ENCODE assay signal across 1 cellular context in genomic region chr2:120587997-120588336, GRCh38.
TF ChIP-seq lines count a peak whose summit lies in the region.

No MANE protein-coding gene starts in this region.

TF ChIP-seq in GM23338, 12 proteins besides CTCF, POLR2A, EP300 and RAD21 (continued from another document):
- no peak for TF ChIP-seq REST (IDR thresholded peaks at IDR 0.05; ENCODE audit: unreplicated experiment)
- TF ChIP-seq CREB1 (CRISPR knock-in tag; IDR thresholded peaks at IDR 0.05; ENCODE audit: low read depth): no peak
- TF ChIP-seq EZH2 (IDR thresholded peaks at IDR 0.05; ENCODE audit: low read depth, unreplicated experiment): no peak
- TF ChIP-seq ZNF331 (CRISPR knock-in tag; IDR thresholded peaks at IDR 0.05; ENCODE audit: low read depth): no peak
- TF ChIP-seq STAT1 (IDR thresholded peaks at IDR 0.05; ENCODE audit: unreplicated experiment): no peak
- TF ChIP-seq POLR2AphosphoS5 (IDR thresholded peaks at IDR 0.05; ENCODE audit: low read depth): no peak
- no peak for TF ChIP-seq ZNF462 (CRISPR knock-in tag; IDR thresholded peaks at IDR 0.05)
